Comparison of ENCODE assay signal across 14 cellular contexts in the genomic region with DNA sequence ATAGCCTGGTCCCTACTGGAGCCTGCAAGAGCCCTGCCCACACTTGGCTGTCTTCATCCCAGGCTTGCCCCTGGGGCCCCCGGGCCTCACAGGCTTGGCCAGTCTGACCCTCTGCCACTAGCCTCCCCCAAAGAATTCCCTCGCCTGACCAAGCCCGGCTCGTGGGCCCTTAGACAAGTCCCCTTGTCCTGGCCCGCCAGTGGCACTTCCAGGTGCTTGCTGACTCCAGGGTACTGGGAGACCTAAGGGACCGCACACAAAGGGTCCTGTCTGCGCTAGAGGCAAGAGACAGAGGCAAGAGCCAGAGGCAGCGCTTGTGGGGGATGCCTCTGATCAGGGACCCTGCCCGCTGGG. TPM values are rescaled to one million over a fixed set of nuclear protein-coding genes. Genes with fewer than 3 reads are reported as not detected.
DNase-seq lines count a peak whose midpoint lies in the region; FAIRE-seq and TF ChIP-seq lines count a peak whose summit lies in the region.
"Had no signal": no experiment of that assay in that cellular context is flagged by ENCODE, and none has a peak within 500 bp of the region (broad histone marks: within the 10 kb centered on the region; RNA-seq: fewer than 3 reads in every experiment).

No MANE protein-coding gene starts in this region.

- H3K27me3 Mint-ChIP-seq in type B pancreatic cell = no peaks in the 10 kb centered on the region
- H3K27me3 Mint-ChIP-seq: CD8-positive, alpha-beta memory T cell had no signal

- peaks cover 32% of the 10 kb centered on the region for H3K36me3 ChIP-seq in BLaER1
- peaks cover 0 to 47% of the 10 kb centered on the region in 2 experiments; a peak in 1 of 3 replicates for H3K36me3 ChIP-seq in HEK293 (ENCODE audit: control insufficient read depth in 2 of 2, insufficient read depth in 1 of 2, low read length in 2 of 2)
- H3K36me3 ChIP-seq in H1 (ENCODE audit: control insufficient read depth in 2 of 4, insufficient read depth in 4 of 4, low read length in 3 of 4) = no peaks in the 10 kb centered on the region; a peak in 2 of 8 replicates
- no peaks in the 10 kb centered on the region for H3K36me3 ChIP-seq in ovary
- H3K36me3 ChIP-seq in transverse colon = no peaks in the 10 kb centered on the region
- peaks cover 0 to 43% (median 12%) of the 10 kb centered on the region in 4 donors for H3K36me3 ChIP-seq in sigmoid colon

- no peak overlapping the region for H2AFZ ChIP-seq in H1 (ENCODE audit: low read length)

- no peak overlapping the region for H2BK120ac ChIP-seq in H1 (replicated peaks; ENCODE audit: low read depth, low read length)

- H3K9me3 ChIP-seq in BLaER1 (no peaks in the 10 kb centered on the region), HEK293 (ENCODE audit: control insufficient read depth, insufficient read depth, low read depth, low read length) (no peaks in the 10 kb centered on the region), H1 (ENCODE audit: insufficient read depth in 2 of 2, low read depth in 1 of 2, low read length in 1 of 2) (no peaks in the 10 kb centered on the region), ovary (no peaks in the 10 kb centered on the region), transverse colon (no peaks in the 10 kb centered on the region), sigmoid colon (no peaks in the 10 kb centered on the region)

- no peaks in the 10 kb centered on the region for H3K36me3 Mint-ChIP-seq in type B pancreatic cell

- no peak for FAIRE-seq in H1 (lab: Jason Lieb, UNC)
- FAIRE-seq: H54, K562 had no signal

- H4K20me1 ChIP-seq in BLaER1 = peaks cover 45% of the 10 kb centered on the region
- H4K20me1 ChIP-seq in H1 (replicated peaks in 1 of 2; ENCODE audit: control insufficient read depth in 1 of 2, insufficient read depth in 2 of 2, low read length in 2 of 2) = peaks cover 0 to 10% of the 10 kb centered on the region in 2 experiments

- H4K5ac ChIP-seq in H1 (ENCODE audit: insufficient read length, low read depth, low read length) = no peak overlapping the region

- POLR2A ChIA-PET in HEK293 (lab: Yijun Ruan, JAX) (no interaction called here), H1 (lab: Charles Lee; ENCODE audit: partially characterized antibody) (no interaction called here)

- H3K27ac ChIP-seq in BLaER1 = peak overlapping the region; percentile 82
- no peak overlapping the region for H3K27ac ChIP-seq in HEK293 (ENCODE audit: extremely low read depth, low read depth, low read length)
- no peak overlapping the region for H3K27ac ChIP-seq in H1 (ENCODE audit: low read depth, low read length)
- no peak overlapping the region for H3K27ac ChIP-seq in ovary
- H3K27ac ChIP-seq in transverse colon = no peak overlapping the region
- no peak overlapping the region for H3K27ac ChIP-seq in sigmoid colon

- no peak for DNase-seq in H1 (ENCODE audit: low read depth in 1 of 2, low spot score in 2 of 2)
- DNase-seq in type B pancreatic cell (ENCODE audit: extremely low spot score, unreplicated experiment) = peak; percentile 64
- no peak for DNase-seq in ovary
- no peak for DNase-seq in transverse colon
- no peak for DNase-seq in sigmoid colon
- DNase-seq: ACHN; CD8-positive, alpha-beta memory T cell; DMS53; GF-D8 had no signal

- 91% methylated on average over 9 of the region's 9 CpGs; no CpG with 5 or more reads in 1 of the 2 experiments for WGBS in H1 (ENCODE audit: extremely low coverage in 1 of 2, insufficient coverage in 1 of 2, insufficient read length in 1 of 2, insufficient replicate concordance in 2 of 2, low coverage in 1 of 2, low lambda C conversion rate in 2 of 2, missing lambda C conversion rate in 1 of 2), 2 experiments
- 87 to 91% (median 89%) methylated on average over 9 of the region's 9 CpGs for WGBS in ovary, 3 donors
- WGBS in transverse colon (ENCODE audit: low coverage in 1 of 2), 2 donors = 93% methylated on average over 8 of the region's 9 CpGs; no CpG with 5 or more reads in 1 of the 2 donors
- WGBS in sigmoid colon, 2 donors = 95 to 96% methylated on average over 9 of the region's 9 CpGs

- H3K9ac ChIP-seq in BLaER1 = 0 out of 2 replicates have a peak overlapping the region, but pooled peaks have one; percentile 38
- H3K9ac ChIP-seq in H1 (replicated peaks in 1 of 4; ENCODE audit: extremely low read depth in 1 of 4, low read depth in 3 of 4, low read length in 3 of 4) = no peak overlapping the region

- no peak overlapping the region for H3K23ac ChIP-seq in H1 (ENCODE audit: insufficient read length)

- no peak for TF ChIP-seq RAD21 in H1 (IDR thresholded peaks at IDR 0.05 in 1 of 2, conservative IDR thresholded peaks at IDR 0.05 in 1 of 2; ENCODE audit: low read depth in 2 of 2, low read length in 2 of 2)

- no peak for TF ChIP-seq POLR2A in H1 (IDR thresholded peaks at IDR 0.05; ENCODE audit: control extremely low read depth in 1 of 2, low read depth in 2 of 2, low read length in 2 of 2)
- no peak for TF ChIP-seq POLR2A in ovary (IDR thresholded peaks at IDR 0.05)
- TF ChIP-seq POLR2A in transverse colon (IDR thresholded peaks at IDR 0.05) = no peak
- no peak for TF ChIP-seq POLR2A in sigmoid colon (IDR thresholded peaks at IDR 0.05)

- TF ChIP-seq CTCF in HEK293 (tag by site-specific recombination; IDR thresholded peaks at IDR 0.05) (no peak), H1 (IDR thresholded peaks at IDR 0.05; ENCODE audit: control extremely low read depth in 1 of 3, insufficient read depth in 1 of 3, low read depth in 1 of 3, low read length in 3 of 3) (no peak), type B pancreatic cell (conservative IDR thresholded peaks at IDR 0.05) (no peak), ovary (IDR thresholded peaks at IDR 0.05) (no peak), transverse colon (IDR thresholded peaks at IDR 0.05) (no peak), sigmoid colon (IDR thresholded peaks at IDR 0.05) (no peak)

- H3K4ac ChIP-seq in H1 (replicated peaks; ENCODE audit: insufficient read length, low read depth, low read length) = no peak overlapping the region

- no peak overlapping the region for H3K4me3 Mint-ChIP-seq in type B pancreatic cell

- H3K23me2 ChIP-seq in H1 (ENCODE audit: low read depth, low read length) = peaks cover 3% of the 10 kb centered on the region; the same call in 1 of the 2 replicates

- no peak overlapping the region for H3K18ac ChIP-seq in H1 (ENCODE audit: extremely low read depth, low read length)

- intact Hi-C loops in ovary (cut with DNase I) (no loop called here), transverse colon (cut with DNase I; ENCODE audit: low total_unique reads) (no loop called here), sigmoid colon (cut with DNase I) (no loop called here)

- H4K91ac ChIP-seq in H1 (replicated peaks; ENCODE audit: insufficient read length, low read length) = no peak overlapping the region

- H2BK12ac ChIP-seq in H1 (ENCODE audit: low read depth, low read length) = no peak overlapping the region

- no peaks in the 10 kb centered on the region for H3K79me2 ChIP-seq in H1 (ENCODE audit: control insufficient read depth in 1 of 2, insufficient read depth in 2 of 2, low read length in 2 of 2)

- H2BK5ac ChIP-seq in H1 (ENCODE audit: low read depth, low read length) = no peak overlapping the region

- H3K27me3 ChIP-seq in BLaER1 = no peaks in the 10 kb centered on the region
- H3K27me3 ChIP-seq in H1 (replicated peaks in 1 of 4; ENCODE audit: control insufficient read depth in 3 of 4, extremely low read depth in 1 of 4, insufficient read depth in 3 of 4, low read length in 3 of 4) = peaks cover 0 to 3% (median 1%) of the 10 kb centered on the region in 4 experiments; a peak in 2 of 7 replicates
- no peaks in the 10 kb centered on the region for H3K27me3 ChIP-seq in ovary
- no peaks in the 10 kb centered on the region for H3K27me3 ChIP-seq in transverse colon
- no peaks in the 10 kb centered on the region for H3K27me3 ChIP-seq in sigmoid colon

- H3K4me2 ChIP-seq in BLaER1 = peak overlapping the region; percentile 100
- H3K4me2 ChIP-seq in H1 (ENCODE audit: insufficient read depth in 1 of 2, low read depth in 2 of 2, low read length in 2 of 2) = no peak overlapping the region

- no peak overlapping the region for H2BK20ac ChIP-seq in H1 (ENCODE audit: low read length)

- H3K4me3 ChIP-seq in BLaER1 = no peak overlapping the region
- H3K4me3 ChIP-seq in HEK293 (ENCODE audit: low read depth, low read length) = no peak overlapping the region
- H3K4me3 ChIP-seq in H1 (ENCODE audit: extremely low read depth in 1 of 4, insufficient read depth in 2 of 4, low read depth in 3 of 4, low read length in 4 of 4) = no peak overlapping the region
- no peak overlapping the region for H3K4me3 ChIP-seq in ovary
- no peak overlapping the region for H3K4me3 ChIP-seq in transverse colon
- H3K4me3 ChIP-seq in sigmoid colon = no peak overlapping the region
- H3K4me3 ChIP-seq: K562 had no signal

- in situ Hi-C loops in transverse colon (cut with MboI; ENCODE audit: low pct_ligation_motif_present in 1 of 4, low pct_unique_long_range_greater_than_20kb in 1 of 4, low sequenced_read_pairs in 3 of 4) = no loop called here

- H3K4me1 Mint-ChIP-seq in type B pancreatic cell (ENCODE audit: unreplicated experiment) = peaks cover 12% of the 10 kb centered on the region

- no peaks in the 10 kb centered on the region; the same call in 1 of the 2 replicates for H3K79me1 ChIP-seq in H1 (ENCODE audit: low read depth, low read length)

- TF ChIP-seq EP300 in H1 (IDR thresholded peaks at IDR 0.05; ENCODE audit: borderline replicate concordance in 1 of 2, low read depth in 2 of 2, low read length in 2 of 2) = no peak
- TF ChIP-seq EP300 in ovary (IDR thresholded peaks at IDR 0.05) = no peak
- TF ChIP-seq EP300 in transverse colon (IDR thresholded peaks at IDR 0.05; ENCODE audit: low read depth) = no peak
- no peak for TF ChIP-seq EP300 in sigmoid colon (IDR thresholded peaks at IDR 0.05)

- peaks cover 90% of the 10 kb centered on the region for H3K4me1 ChIP-seq in BLaER1
- H3K4me1 ChIP-seq in HEK293 (ENCODE audit: control insufficient read depth, insufficient read depth, low read length) = no peaks in the 10 kb centered on the region
- peaks cover 0 to 4% (median 0%) of the 10 kb centered on the region in 4 experiments; a peak in 2 of 7 replicates for H3K4me1 ChIP-seq in H1 (replicated peaks in 1 of 4; ENCODE audit: control insufficient read depth in 3 of 4, insufficient read depth in 4 of 4, low read length in 3 of 4)
- H3K4me1 ChIP-seq in ovary (ENCODE audit: insufficient read depth) = peaks cover 1% of the 10 kb centered on the region
- H3K4me1 ChIP-seq in transverse colon = peaks cover 6 to 22% (median 19%) of the 10 kb centered on the region in 4 donors
- H3K4me1 ChIP-seq in sigmoid colon = peaks cover 0 to 18% (median 12%) of the 10 kb centered on the region in 4 donors

- no peak overlapping the region for H2AK5ac ChIP-seq in H1 (ENCODE audit: low read depth, low read length)

- peak overlapping the region; percentile 28 for H3K56ac ChIP-seq in H1 (replicated peaks; ENCODE audit: insufficient read length, low read depth, low read length)

- H3K14ac ChIP-seq in H1 (ENCODE audit: insufficient read length) = no peak overlapping the region

- CTCF ChIA-PET in HEK293 (lab: Yijun Ruan, JAX) = no interaction called here
- CTCF ChIA-PET in H1 (lab: Charles Lee; ENCODE audit: partially characterized antibody) = interaction anchor here (0.7 kb wide), 1 partner anchor 92 kb away, joined by 3 read pairs; no protein-coding TSS in a partner anchor

- no peak overlapping the region for H2BK15ac ChIP-seq in H1 (ENCODE audit: low read length)

- no peak overlapping the region for H3K27ac Mint-ChIP-seq in type B pancreatic cell

- peak overlapping the region; percentile 51; the same call in 1 of the 2 replicates for H4K8ac ChIP-seq in H1 (ENCODE audit: extremely low read depth, insufficient read depth, low read length)

- no peaks in the 10 kb centered on the region for H3K9me3 Mint-ChIP-seq in type B pancreatic cell
- H3K9me3 Mint-ChIP-seq: CD8-positive, alpha-beta memory T cell had no signal

RNA-seq across cellular contexts. Expression of a gene that starts 5.0 kb away (rescaled TPM):
- total RNA-seq in H1 (2021; fragmentation: NEBNext Ultra II Directional; extraction: Animal tissue kit (Norgen Biotek cat#: 25700)) = 10.2 and 11.6 TPM in 2 replicates
- polyA plus RNA-seq in H1 (2011; rRNA removed) = 9.8 and 10.1 TPM in 2 replicates
- 9.4 TPM for polyA plus RNA-seq in H1 (2011; cell fraction: cytosol; rRNA removed)
- polyA plus RNA-seq in H1 (2011; cell fraction: nucleus; rRNA removed) = 16.1 TPM
- polyA plus RNA-seq in H1 (2012, experiment 1 of 2) = 7.2 to 14.6 TPM (median 12.4 TPM) in 4 replicates
- polyA plus RNA-seq in H1 (2012, experiment 2 of 2) = 13.7 TPM
- 8.8 TPM for polyA plus RNA-seq in H1 (2013, experiment 1 of 2)
- polyA plus RNA-seq in H1 (2013, experiment 2 of 2) = 8.2 TPM
- polyA minus RNA-seq in H1 (2011; rRNA and poly(A)+ RNA removed) = 5.8 and 7.9 TPM in 2 replicates
- polyA minus RNA-seq in H1 (2011; cell fraction: cytosol; rRNA and poly(A)+ RNA removed) = 5.8 TPM
- polyA minus RNA-seq in H1 (2011; cell fraction: nucleus; rRNA and poly(A)+ RNA removed) = 4.4 TPM
- total RNA-seq in type B pancreatic cell (ENCODE audit: low replicate concordance) = 38.8 and 44.7 TPM in 2 replicates
- total RNA-seq in ovary = 10 to 100 TPM; 19.3 to 40.1 (median 34.4) TPM
- 10 to 100 TPM; 16.6 to 39.2 TPM for polyA plus RNA-seq in ovary
- 10 to 100 TPM; 52.2 to 69.6 (median 64.4) TPM for total RNA-seq in transverse colon
- 10 to 100 TPM; 31.3 to 46.7 (median 37.1) TPM for total RNA-seq in sigmoid colon
- polyA plus RNA-seq in sigmoid colon = 10 to 100 TPM; 39.8 to 63.7 (median 51.1) TPM
- total RNA-seq: A172, K562 had no signal
- polyA plus RNA-seq: K562 had no signal

RNA-seq across cellular contexts. Expression of a gene that starts 47.5 kb away (rescaled TPM):
- 18.3 and 18.5 TPM in 2 replicates for total RNA-seq in H1 (2021; fragmentation: NEBNext Ultra II Directional; extraction: Animal tissue kit (Norgen Biotek cat#: 25700))
- 7.7 and 12.5 TPM in 2 replicates for polyA plus RNA-seq in H1 (2011; rRNA removed)
- 11.1 TPM for polyA plus RNA-seq in H1 (2011; cell fraction: cytosol; rRNA removed)
- 32.8 TPM for polyA plus RNA-seq in H1 (2011; cell fraction: nucleus; rRNA removed)
- 11.4 to 15.6 TPM (median 13.1 TPM) in 4 replicates for polyA plus RNA-seq in H1 (2012, experiment 1 of 2)
- 7.8 TPM for polyA plus RNA-seq in H1 (2012, experiment 2 of 2)
- 9.6 TPM for polyA plus RNA-seq in H1 (2013, experiment 1 of 2)
- polyA plus RNA-seq in H1 (2013, experiment 2 of 2) = 8.4 TPM
- polyA minus RNA-seq in H1 (2011; rRNA and poly(A)+ RNA removed) = 10.3 and 11.4 TPM in 2 replicates
- polyA minus RNA-seq in H1 (2011; cell fraction: cytosol; rRNA and poly(A)+ RNA removed) = 15.4 TPM
- polyA minus RNA-seq in H1 (2011; cell fraction: nucleus; rRNA and poly(A)+ RNA removed) = 35.1 TPM
- 39.8 and 47.7 TPM in 2 replicates for total RNA-seq in type B pancreatic cell (ENCODE audit: low replicate concordance)
- 10 to 100 TPM; 33.3 to 47.3 (median 38.5) TPM for total RNA-seq in ovary
- polyA plus RNA-seq in ovary = 10 to 100 TPM; 20.4 to 23.9 TPM
- 10 to 100 TPM; 36.2 to 93.9 (median 62.6) TPM for total RNA-seq in transverse colon
- total RNA-seq in sigmoid colon = 10 to 100 TPM; 19.3 to 39.2 (median 28.5) TPM
- 10 to 100 TPM in 2 of 3 donors, 1 to 10 TPM in 1; 9.0 to 23.7 (median 12.6) TPM for polyA plus RNA-seq in sigmoid colon
